Comparison of ENCODE assay signal across 10 cellular contexts in genomic region chr16:14487579-14487978, GRCh38.
DNase-seq lines count a peak whose midpoint lies in the region; ATAC-seq and TF ChIP-seq lines count a peak whose summit lies in the region.
"Had no signal": no experiment of that assay in that cellular context is flagged by ENCODE, and none has a peak within 500 bp of the region (broad histone marks: within the 10 kb centered on the region; RNA-seq: fewer than 3 reads in every experiment).

No MANE protein-coding gene starts in this region.

- peaks cover 14% of the 10 kb centered on the region for H3K4me1 Mint-ChIP-seq in T-helper 2 cell treated with Interferon-gamma antibody and Interleukin-4, amounts not matched to agents 5 μg/mL and 100 μg/mL, for 36 hours (ENCODE audit: low read depth)

- no peaks in the 10 kb centered on the region for H3K27me3 Mint-ChIP-seq in T-helper 2 cell treated with Interferon-gamma antibody and Interleukin-4, amounts not matched to agents 5 μg/mL and 100 μg/mL, for 36 hours (ENCODE audit: low read depth)

- no peaks in the 10 kb centered on the region for H3K9me3 ChIP-seq in left ventricle myocardium inferior (replicated peaks)
- no peaks in the 10 kb centered on the region for H3K9me3 ChIP-seq in thoracic aorta

- TF ChIP-seq CTCF in left ventricle myocardium inferior (IDR thresholded peaks at IDR 0.05; ENCODE audit: borderline replicate concordance): no peak
- no peak for TF ChIP-seq CTCF in thoracic aorta (IDR thresholded peaks at IDR 0.05)

- no peaks in the 10 kb centered on the region for H3K9me3 Mint-ChIP-seq in T-helper 2 cell treated with Interferon-gamma antibody and Interleukin-4, amounts not matched to agents 5 μg/mL and 100 μg/mL, for 36 hours

- ATAC-seq in Right ventricle myocardium superior (ENCODE audit: poor library complexity) (peak; percentile 38), thoracic aorta (ENCODE audit: insufficient number of reproducible peaks, low FRiP score, low read depth) (no peak)

- H3K4me3 Mint-ChIP-seq in T-helper 2 cell treated with Interferon-gamma antibody and Interleukin-4, amounts not matched to agents 5 μg/mL and 100 μg/mL, for 36 hours: no peak overlapping the region

- peaks cover 3% of the 10 kb centered on the region for H3K36me3 ChIP-seq in left ventricle myocardium inferior
- H3K36me3 ChIP-seq in thoracic aorta: no peaks in the 10 kb centered on the region

- peak overlapping the region; percentile 85 for H3K27ac ChIP-seq in left ventricle myocardium inferior (replicated peaks)
- H3K27ac ChIP-seq in thoracic aorta: no peak overlapping the region

- H3K27me3 ChIP-seq in left ventricle myocardium inferior (ENCODE audit: low read depth) (no peaks in the 10 kb centered on the region), thoracic aorta (replicated peaks; ENCODE audit: insufficient read depth) (no peaks in the 10 kb centered on the region)

- H3K4me1 ChIP-seq in left ventricle myocardium inferior (peaks cover 67% of the 10 kb centered on the region), thoracic aorta (ENCODE audit: control insufficient read depth in 1 of 2, low read depth in 2 of 2) (peaks cover 17 to 21% of the 10 kb centered on the region in 2 donors)

- H3K36me3 Mint-ChIP-seq in T-helper 2 cell treated with Interferon-gamma antibody and Interleukin-4, amounts not matched to agents 5 μg/mL and 100 μg/mL, for 36 hours (ENCODE audit: low read depth): peaks cover 3% of the 10 kb centered on the region

- DNase-seq in Right ventricle myocardium superior (no peak), cardiac septum (ENCODE audit: low spot score) (no peak), left ventricle myocardium inferior (no peak), thoracic aorta (ENCODE audit: low spot score) (no peak), ureter (ENCODE audit: low spot score) (no peak), occipital lobe (lab: John Stamatoyannopoulos, UW) (no peak)
- no peak for DNase-seq in T-helper 2 cell treated with Interferon-gamma antibody and Interleukin-4, amounts not matched to agents 5 μg/mL and 100 μg/mL, for 36 hours (ENCODE audit: low spot score)
- no peak for DNase-seq in stimulated activated CD8-positive, alpha-beta memory T cell treated with anti-CD3 and anti-CD28 coated beads, Interleukin-4, amount 100 ng/mL, for 48 hours
- DNase-seq: activated CD4-positive, CD25-positive, alpha-beta regulatory T cell; NCI-H526 treated with DMSO at 0.1 percent for 48 hours had no signal

- H3K4me3 ChIP-seq in left ventricle myocardium inferior (peak overlapping the region; percentile 65), thoracic aorta (peak overlapping the region; percentile 60)

- intact Hi-C loops in Right ventricle myocardium superior (cut with DNase I): loop anchor here (10.0 kb wide), 1 partner anchor 183 kb away; no protein-coding TSS in a partner anchor
- intact Hi-C loops in cardiac septum (cut with DNase I): loop anchor here (2.0 to 5.0 kb wide), 3 partner anchors 13 to 185 kb away; no protein-coding TSS in a partner anchor
- intact Hi-C loops in left ventricle myocardium inferior (cut with micrococcal nuclease): no loop called here

- H3K27ac Mint-ChIP-seq in T-helper 2 cell treated with Interferon-gamma antibody and Interleukin-4, amounts not matched to agents 5 μg/mL and 100 μg/mL, for 36 hours: peak overlapping the region; percentile 4
